ENCODE assay signal across 9 cellular contexts in genomic region chr5:149775785-149776184, GRCh38. TPM values are rescaled to one million over a fixed set of nuclear protein-coding genes. Genes with fewer than 3 reads are reported as not detected.
DNase-seq lines count a peak whose midpoint lies in the region; ATAC-seq and TF ChIP-seq lines count a peak whose summit lies in the region.
"Had no signal": no experiment of that assay in that cellular context is flagged by ENCODE, and none has a peak within 500 bp of the region (broad histone marks: within the 10 kb centered on the region; RNA-seq: fewer than 3 reads in every experiment).

No MANE protein-coding gene starts in this region.

- H3K4me1 ChIP-seq in breast epithelium (no peaks in the 10 kb centered on the region), ovary (ENCODE audit: insufficient read depth) (peaks cover 2% of the 10 kb centered on the region)

- POLR2A ChIA-PET in MCF 10A (lab: Yijun Ruan, JAX): interaction anchor here (0.7 to 2.9 kb wide), 7 partner anchors 27 to 372 kb away, joined by 3 to 10 read pairs (median 3); partner anchors contain the start of gene PPARGC1B

- peaks cover 43% of the 10 kb centered on the region for H3K4me1 Mint-ChIP-seq in MCF 10A (ENCODE audit: insufficient read depth, unreplicated experiment)
- peaks cover 48% of the 10 kb centered on the region for H3K4me1 Mint-ChIP-seq in type B pancreatic cell (ENCODE audit: unreplicated experiment)

- TF ChIP-seq EP300 in ovary (IDR thresholded peaks at IDR 0.05): no peak

- CTCF ChIA-PET in MCF 10A (lab: Yijun Ruan, JAX): interaction anchor here (0.5 to 3.4 kb wide), 30 partner anchors 8 to 1097 kb away, joined by 3 to 24 read pairs (median 5); partner anchors contain the start of gene ARHGEF37

- no peak for TF ChIP-seq POLR2A in breast epithelium (IDR thresholded peaks at IDR 0.05)
- TF ChIP-seq POLR2A in ovary (IDR thresholded peaks at IDR 0.05): no peak

- H3K27ac Mint-ChIP-seq in MCF 10A (ENCODE audit: low read depth, unreplicated experiment) (no peak overlapping the region), type B pancreatic cell (peak overlapping the region; percentile 61)
- H3K27ac Mint-ChIP-seq: activated naive CD8-positive, alpha-beta T cell treated with anti-CD3 and anti-CD28 coated beads, Interleukin-2, amount 10 ng/mL, durations not matched to agents 7 days and 5 days had no signal

- H3K27ac ChIP-seq in breast epithelium: no peak overlapping the region
- H3K27ac ChIP-seq in ovary: no peak overlapping the region

- no peaks in the 10 kb centered on the region for H3K36me3 ChIP-seq in breast epithelium
- H3K36me3 ChIP-seq in ovary: no peaks in the 10 kb centered on the region

- H3K4me3 Mint-ChIP-seq in MCF 10A (ENCODE audit: unreplicated experiment) (no peak overlapping the region), type B pancreatic cell (peak overlapping the region; percentile 54)
- H3K4me3 Mint-ChIP-seq: activated naive CD8-positive, alpha-beta T cell treated with anti-CD3 and anti-CD28 coated beads, Interleukin-2, amount 10 ng/mL, durations not matched to agents 7 days and 5 days had no signal

- no TSS peak for BruUV-seq in MCF 10A (replicated peaks; lab: Mats Ljungman, UMichigan)

- H3K36me3 Mint-ChIP-seq in MCF 10A (ENCODE audit: insufficient read depth, unreplicated experiment) (peaks cover 6% of the 10 kb centered on the region), type B pancreatic cell (peaks cover 5% of the 10 kb centered on the region)

- H3K9me3 Mint-ChIP-seq in MCF 10A (ENCODE audit: unreplicated experiment) (peaks cover 8% of the 10 kb centered on the region), type B pancreatic cell (peaks cover 4% of the 10 kb centered on the region)

- H3K9me3 ChIP-seq in breast epithelium (peaks cover 0 to 7% of the 10 kb centered on the region in 2 donors), ovary (no peaks in the 10 kb centered on the region)

- no peak for ATAC-seq in GM19455 (IDR thresholded peaks at IDR 0.05; ENCODE audit: unreplicated experiment)

- intact Hi-C loops in MCF 10A (cut with micrococcal nuclease): loop anchor here (1.0 to 5.0 kb wide), 3 partner anchors 43 to 139 kb away; partner anchors contain the start of gene PPARGC1B
- intact Hi-C loops in breast epithelium (cut with DNase I; ENCODE audit: low total_unique reads): no loop called here
- intact Hi-C loops in ovary (cut with DNase I): no loop called here

- H3K27me3 ChIP-seq in breast epithelium (no peaks in the 10 kb centered on the region), ovary (no peaks in the 10 kb centered on the region)

- peak; percentile 63 for DNase-seq in MCF 10A (ENCODE audit: unreplicated experiment)
- DNase-seq in breast epithelium (ENCODE audit: low spot score in 2 of 2): no peak
- DNase-seq in NCI-H69 (lab: John Stamatoyannopoulos, UW): peak; percentile 57
- peak; percentile 40 for DNase-seq in fibroblast of mammary gland (ENCODE audit: low read depth)
- no peak for DNase-seq in type B pancreatic cell (ENCODE audit: extremely low spot score, unreplicated experiment)
- no peak for DNase-seq in DMS153 treated with DMSO at 0.1 percent for 48 hours (lab: John Stamatoyannopoulos, UW; ENCODE audit: unreplicated experiment)
- DNase-seq in ovary: no peak
- DNase-seq: activated naive CD8-positive, alpha-beta T cell treated with anti-CD3 and anti-CD28 coated beads, Interleukin-2, amount 10 ng/mL, durations not matched to agents 7 days and 5 days had no signal

- H3K4me3 ChIP-seq in breast epithelium (no peak overlapping the region), fibroblast of mammary gland (ENCODE audit: control insufficient read depth, low read depth, low read length) (no peak overlapping the region), ovary (no peak overlapping the region)

- TF ChIP-seq CTCF in MCF 10A (IDR thresholded peaks at IDR 0.05; ENCODE audit: unreplicated experiment) (peak; percentile 61), breast epithelium (IDR thresholded peaks at IDR 0.05) (peak in 1 of 3 donors; percentile 9), fibroblast of mammary gland (conservative IDR thresholded peaks at IDR 0.05; ENCODE audit: control insufficient read depth, insufficient read depth, low read depth, low read length) (peak; percentile 48), type B pancreatic cell (conservative IDR thresholded peaks at IDR 0.05) (peak; percentile 71), ovary (IDR thresholded peaks at IDR 0.05) (no peak)

- no peaks in the 10 kb centered on the region for H3K27me3 Mint-ChIP-seq in MCF 10A (ENCODE audit: insufficient read depth, unreplicated experiment)
- H3K27me3 Mint-ChIP-seq in type B pancreatic cell: no peaks in the 10 kb centered on the region
- H3K27me3 Mint-ChIP-seq: activated naive CD8-positive, alpha-beta T cell treated with anti-CD3 and anti-CD28 coated beads, Interleukin-2, amount 10 ng/mL, durations not matched to agents 7 days and 5 days had no signal

RNA-seq across cellular contexts. Expression of gene PPARGC1B, which starts 45.7 kb away (rescaled TPM):
- total RNA-seq in MCF 10A (2022): 4.3 and 7.1 TPM in 2 replicates
- 1 to 10 TPM; 3.9 to 5.8 (median 4.7) TPM for total RNA-seq in breast epithelium
- total RNA-seq in type B pancreatic cell (ENCODE audit: low replicate concordance): 5.4 and 8.5 TPM in 2 replicates
- total RNA-seq in ovary: 10 to 100 TPM in 1 of 7 donors, 1 to 10 TPM in 5, under 1 TPM in 1; 0.36 to 10.8 (median 4.7) TPM
- 1 to 10 TPM; 1.1 to 1.5 TPM for polyA plus RNA-seq in ovary

Comparison
In these comparisons a context has a peak if more than half of its experiments do, and no peak if none do; other contexts are left out.
1. DNase-seq: peak in MCF 10A (single experiment), NCI-H69 (single experiment) and fibroblast of mammary gland (single experiment); none in breast epithelium (0 of 2), type B pancreatic cell (single experiment), DMS153 treated with DMSO at 0.1 percent for 48 hours (single experiment) and ovary (0 of 5).
2. CTCF ChIP-seq: peak in MCF 10A (single experiment), fibroblast of mammary gland (single experiment) and type B pancreatic cell (single experiment); none in ovary (0 of 3).